ENCODE assay signal across 11 cellular contexts in the genomic region with DNA sequence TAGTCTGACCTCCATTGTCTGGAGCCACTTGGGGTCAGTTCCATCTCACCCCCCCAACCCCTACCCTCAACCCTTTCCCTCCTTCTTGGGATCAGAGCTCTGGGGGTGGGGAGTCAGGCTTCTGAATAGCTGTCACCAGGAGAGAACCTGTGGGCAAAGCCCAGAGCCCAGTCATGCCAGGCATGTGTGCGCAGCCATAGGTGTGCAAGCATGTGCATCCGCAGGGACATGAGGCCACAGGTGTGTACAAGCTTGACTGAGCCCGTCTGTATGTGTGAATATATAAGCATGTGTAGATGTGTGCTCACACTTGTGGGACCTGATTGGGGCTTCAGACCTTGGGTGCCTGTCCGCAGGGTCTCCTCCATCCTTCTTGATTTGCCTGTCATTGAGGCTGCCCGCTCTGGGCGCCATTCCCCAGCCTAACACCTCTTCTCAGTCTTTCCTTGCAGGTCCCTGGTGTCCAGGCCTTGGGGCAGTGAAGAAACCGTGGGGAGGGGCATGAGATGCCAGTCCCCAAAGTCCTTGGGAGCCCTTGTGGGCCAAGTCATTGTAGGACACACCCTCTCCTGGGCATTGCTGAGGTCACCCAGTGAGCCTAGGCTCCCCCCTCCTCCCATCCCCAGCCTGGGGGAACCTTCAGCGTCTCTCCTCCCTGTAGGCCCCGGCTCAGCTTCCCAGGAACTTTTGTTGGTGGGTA. TPM values are rescaled to one million over a fixed set of nuclear protein-coding genes. Genes with fewer than 3 reads are reported as not detected.
DNase-seq lines count a peak whose midpoint lies in the region; ATAC-seq and TF ChIP-seq lines count a peak whose summit lies in the region.
"Had no signal": no experiment of that assay in that cellular context is flagged by ENCODE, and none has a peak within 500 bp of the region (broad histone marks: within the 10 kb centered on the region; RNA-seq: fewer than 3 reads in every experiment).

No MANE protein-coding gene starts in this region.

- peak overlapping the region; percentile 36 to 68 for H3K27ac Mint-ChIP-seq in activated naive CD4-positive, alpha-beta T cell treated with anti-CD3 and anti-CD28 coated beads, Interleukin-2, amount 50 U/mL, for 72 hours
- H3K27ac Mint-ChIP-seq in activated naive CD4-positive, alpha-beta T cell treated with anti-CD3 and anti-CD28 coated beads for 36 hours: no peak overlapping the region
- H3K27ac Mint-ChIP-seq in immature natural killer cell: peak overlapping the region; percentile 10 to 77 (median 48)
- no peak overlapping the region for H3K27ac Mint-ChIP-seq in T-helper 2 cell treated with Interferon-gamma antibody and Interleukin-4, amounts not matched to agents 5 μg/mL and 100 μg/mL, for 36 hours

- no peaks in the 10 kb centered on the region for H3K27me3 ChIP-seq in Peyer's patch

- peaks cover 0 to 24% (median 0%) of the 10 kb centered on the region in 3 donors for H3K36me3 ChIP-seq in Peyer's patch

- no peak for TF ChIP-seq CTCF in Peyer's patch (IDR thresholded peaks at IDR 0.05)

- no peak for ATAC-seq in activated naive CD4-positive, alpha-beta T cell treated with anti-CD3 and anti-CD28 coated beads, Interleukin-2, amount 50 U/mL, for 72 hours
- ATAC-seq in GM19455 (IDR thresholded peaks at IDR 0.05; ENCODE audit: unreplicated experiment): no peak

- H3K4me1 Mint-ChIP-seq in activated naive CD4-positive, alpha-beta T cell treated with anti-CD3 and anti-CD28 coated beads for 36 hours (ENCODE audit: low read depth): peaks cover 11% of the 10 kb centered on the region
- peaks cover 29 to 32% of the 10 kb centered on the region in 2 donors for H3K4me1 Mint-ChIP-seq in immature natural killer cell
- peaks cover 9% of the 10 kb centered on the region for H3K4me1 Mint-ChIP-seq in T-helper 2 cell treated with Interferon-gamma antibody and Interleukin-4, amounts not matched to agents 5 μg/mL and 100 μg/mL, for 36 hours (ENCODE audit: low read depth)

- H3K9me3 ChIP-seq in Peyer's patch: no peaks in the 10 kb centered on the region

- no peak for DNase-seq in activated naive CD4-positive, alpha-beta T cell treated with anti-CD3 and anti-CD28 coated beads, Interleukin-2, amount 50 U/mL, for 72 hours (ENCODE audit: low spot score in 2 of 2)
- no peak for DNase-seq in activated naive CD4-positive, alpha-beta T cell treated with anti-CD3 and anti-CD28 coated beads for 36 hours
- DNase-seq in Peyer's patch (no peak), immature natural killer cell (no peak), NCI-H2081 (lab: John Stamatoyannopoulos, UW) (no peak)
- no peak for DNase-seq in T-helper 2 cell treated with Interferon-gamma antibody and Interleukin-4, amounts not matched to agents 5 μg/mL and 100 μg/mL, for 36 hours (ENCODE audit: low spot score)
- DNase-seq: ACHN, NCI-H226, RPMI8226 had no signal

- intact Hi-C loops in activated naive CD4-positive, alpha-beta T cell treated with anti-CD3 and anti-CD28 coated beads for 36 hours (cut with micrococcal nuclease): no loop called here

- peaks cover 0 to 21% (median 14%) of the 10 kb centered on the region in 4 donors for H3K4me1 ChIP-seq in Peyer's patch

- no peaks in the 10 kb centered on the region for H3K9me3 Mint-ChIP-seq in activated naive CD4-positive, alpha-beta T cell treated with anti-CD3 and anti-CD28 coated beads, Interleukin-2, amount 50 U/mL, for 72 hours
- H3K9me3 Mint-ChIP-seq in activated naive CD4-positive, alpha-beta T cell treated with anti-CD3 and anti-CD28 coated beads for 36 hours: no peaks in the 10 kb centered on the region
- no peaks in the 10 kb centered on the region for H3K9me3 Mint-ChIP-seq in immature natural killer cell
- no peaks in the 10 kb centered on the region for H3K9me3 Mint-ChIP-seq in T-helper 2 cell treated with Interferon-gamma antibody and Interleukin-4, amounts not matched to agents 5 μg/mL and 100 μg/mL, for 36 hours

- CTCF ChIA-PET in activated naive CD4-positive, alpha-beta T cell treated with anti-CD3 and anti-CD28 coated beads for 36 hours (lab: Charles Lee): interaction anchor here (0.7 to 1.3 kb wide), 4 partner anchors 9 to 420 kb away, joined by 3 to 8 read pairs (median 3); no protein-coding TSS in a partner anchor

- H3K27ac ChIP-seq in Peyer's patch (peak overlapping the region in 3 of 4 donors; percentile 2 to 80 (median 66)), temporal lobe (ENCODE audit: low read depth, low read length) (peak overlapping the region; percentile 10)

- H3K4me3 Mint-ChIP-seq in activated naive CD4-positive, alpha-beta T cell treated with anti-CD3 and anti-CD28 coated beads for 36 hours: no peak overlapping the region
- no peak overlapping the region for H3K4me3 Mint-ChIP-seq in immature natural killer cell
- no peak overlapping the region for H3K4me3 Mint-ChIP-seq in T-helper 2 cell treated with Interferon-gamma antibody and Interleukin-4, amounts not matched to agents 5 μg/mL and 100 μg/mL, for 36 hours

- H3K36me3 Mint-ChIP-seq in activated naive CD4-positive, alpha-beta T cell treated with anti-CD3 and anti-CD28 coated beads, Interleukin-2, amount 50 U/mL, for 72 hours: peaks cover 0 to 11% of the 10 kb centered on the region in 2 donors
- H3K36me3 Mint-ChIP-seq in activated naive CD4-positive, alpha-beta T cell treated with anti-CD3 and anti-CD28 coated beads for 36 hours (ENCODE audit: low read depth): peaks cover 27% of the 10 kb centered on the region
- H3K36me3 Mint-ChIP-seq in immature natural killer cell: peaks cover 14 to 17% (median 14%) of the 10 kb centered on the region in 3 donors
- H3K36me3 Mint-ChIP-seq in T-helper 2 cell treated with Interferon-gamma antibody and Interleukin-4, amounts not matched to agents 5 μg/mL and 100 μg/mL, for 36 hours (ENCODE audit: low read depth): peaks cover 52% of the 10 kb centered on the region

- no peaks in the 10 kb centered on the region for H3K27me3 Mint-ChIP-seq in activated naive CD4-positive, alpha-beta T cell treated with anti-CD3 and anti-CD28 coated beads for 36 hours (ENCODE audit: low read depth)
- peaks cover 4 to 18% (median 7%) of the 10 kb centered on the region in 3 donors for H3K27me3 Mint-ChIP-seq in immature natural killer cell (ENCODE audit: low read depth in 3 of 3)
- H3K27me3 Mint-ChIP-seq in T-helper 2 cell treated with Interferon-gamma antibody and Interleukin-4, amounts not matched to agents 5 μg/mL and 100 μg/mL, for 36 hours (ENCODE audit: low read depth): no peaks in the 10 kb centered on the region

- H3K4me3 ChIP-seq in Peyer's patch: no peak overlapping the region

- no peak for TF ChIP-seq POLR2A in Peyer's patch (IDR thresholded peaks at IDR 0.05)

RNA-seq across cellular contexts. Expression of a gene that starts 9.0 kb away (rescaled TPM):
- 100 to 1,000 TPM in 1 of 2 donors, 10 to 100 TPM in 1; 64.2 to 189 TPM for total RNA-seq in activated naive CD4-positive, alpha-beta T cell treated with anti-CD3 and anti-CD28 coated beads, Interleukin-2, amount 50 U/mL, for 72 hours
- 100 to 1,000 TPM; 105 to 114 TPM for total RNA-seq in activated naive CD4-positive, alpha-beta T cell treated with anti-CD3 and anti-CD28 coated beads for 36 hours
- 100 to 1,000 TPM in 1 of 4 donors, 10 to 100 TPM in 3; 39.9 to 226 (median 65.0) TPM for total RNA-seq in Peyer's patch
- 10 to 100 TPM; 11.4 to 24.6 (median 18.7) TPM for polyA plus RNA-seq in immature natural killer cell
- total RNA-seq in temporal lobe: 4.7 TPM

RNA-seq across cellular contexts. Expression of a gene that starts 29.4 kb away (rescaled TPM):
- total RNA-seq in activated naive CD4-positive, alpha-beta T cell treated with anti-CD3 and anti-CD28 coated beads, Interleukin-2, amount 50 U/mL, for 72 hours: 10 to 100 TPM in 1 of 2 donors, 1 to 10 TPM in 1; 8.0 to 11.9 TPM
- 10 to 100 TPM; 11.9 to 12.0 TPM for total RNA-seq in activated naive CD4-positive, alpha-beta T cell treated with anti-CD3 and anti-CD28 coated beads for 36 hours
- total RNA-seq in Peyer's patch (100 to 1,000 TPM; 118 to 187 (median 168) TPM), temporal lobe (18.9 TPM)
- polyA plus RNA-seq in immature natural killer cell: 10 to 100 TPM; 26.3 to 50.1 (median 35.6) TPM

Comparison
In these comparisons a context has a peak if more than half of its experiments do, and no peak if none do; other contexts are left out.
1. H3K27ac Mint-ChIP-seq: peak in activated naive CD4-positive, alpha-beta T cell treated with anti-CD3 and anti-CD28 coated beads, Interleukin-2, amount 50 U/mL, for 72 hours (2 of 2) and immature natural killer cell (6 of 6); none in activated naive CD4-positive, alpha-beta T cell treated with anti-CD3 and anti-CD28 coated beads for 36 hours (single experiment) and T-helper 2 cell treated with Interferon-gamma antibody and Interleukin-4, amounts not matched to agents 5 μg/mL and 100 μg/mL, for 36 hours (single experiment).